ENCODE assay signal across 1 cellular context in genomic region chr7:151233804-151234203, GRCh38.
TF ChIP-seq lines count a peak whose summit lies in the region.

No MANE protein-coding gene starts in this region.

TF ChIP-seq in GM12878, 131 proteins besides CTCF, POLR2A, EP300 and RAD21:
- no peak for TF ChIP-seq ZZZ3 (IDR thresholded peaks at IDR 0.05; ENCODE audit: control insufficient read depth, insufficient read length, low read depth)
- no peak for TF ChIP-seq ZNF622 (IDR thresholded peaks at IDR 0.05)
- no peak for TF ChIP-seq ZSCAN29 (IDR thresholded peaks at IDR 0.05)
- TF ChIP-seq RB1 (IDR thresholded peaks at IDR 0.05; ENCODE audit: borderline replicate concordance) = no peak
- no peak for TF ChIP-seq POLR2AphosphoS5 (IDR thresholded peaks at IDR 0.05; ENCODE audit: low read length)
- TF ChIP-seq SUZ12 (IDR thresholded peaks at IDR 0.05; ENCODE audit: unreplicated experiment) = no peak
- no peak for TF ChIP-seq CBFB (IDR thresholded peaks at IDR 0.05; ENCODE audit: low read depth)
- TF ChIP-seq BMI1 (IDR thresholded peaks at IDR 0.05; ENCODE audit: borderline replicate concordance) = no peak
- no peak for TF ChIP-seq SIN3A (IDR thresholded peaks at IDR 0.05; ENCODE audit: low read depth, low read length)
- no peak for TF ChIP-seq SMC3 (IDR thresholded peaks at IDR 0.05; ENCODE audit: borderline replicate concordance, low read length)
- TF ChIP-seq SKIL (IDR thresholded peaks at IDR 0.05; ENCODE audit: low read depth, poor library complexity, severe bottlenecking) = no peak
- TF ChIP-seq POU2F2 (IDR thresholded peaks at IDR 0.05; ENCODE audit: borderline replicate concordance, low read depth, low read length) = no peak
TF ChIP-seq in GM12878: peak in this region for 0.
